ENCODE assay signal across 11 cellular contexts in genomic region chr1:186738896-186739295, GRCh38. TPM values are rescaled to one million over a fixed set of nuclear protein-coding genes. Genes with fewer than 3 reads are reported as not detected.
DNase-seq lines count a peak whose midpoint lies in the region; ATAC-seq and TF ChIP-seq lines count a peak whose summit lies in the region.
"Had no signal": no experiment of that assay in that cellular context is flagged by ENCODE, and none has a peak within 500 bp of the region (broad histone marks: within the 10 kb centered on the region; RNA-seq: fewer than 3 reads in every experiment).

No MANE protein-coding gene starts in this region.

- H3K9ac ChIP-seq in mammary epithelial cell (ENCODE audit: insufficient read depth, low read length), result no peak overlapping the region

- H3K27ac Mint-ChIP-seq in T-helper 1 cell treated with Interleukin-12 subunit alpha and Interleukin-12 subunit beta and Interleukin-4 antibody, amounts not matched to agents 30 μg/mL and 1 μg/mL, for 36 hours, result peak overlapping the region; percentile 62
- H3K27ac Mint-ChIP-seq in WTC11, result no peak overlapping the region
- H3K27ac Mint-ChIP-seq: brain had no signal

- no peaks in the 10 kb centered on the region for H4K20me1 ChIP-seq in mammary epithelial cell (ENCODE audit: insufficient read depth, low read length)

- peaks cover 34% of the 10 kb centered on the region for H3K4me1 ChIP-seq in mammary epithelial cell (ENCODE audit: insufficient read depth, low read length)
- H3K4me1 ChIP-seq in breast epithelium, result no peaks in the 10 kb centered on the region
- no peaks in the 10 kb centered on the region for H3K4me1 ChIP-seq in heart right ventricle

- dilution Hi-C loops in mammary epithelial cell (cut with HindIII; ENCODE audit: low sequenced_read_pairs), result no loop called here

- H3K79me2 ChIP-seq in mammary epithelial cell (ENCODE audit: insufficient read depth, low read length), result no peaks in the 10 kb centered on the region

- ATAC-seq in HG03045 (IDR thresholded peaks at IDR 0.05; ENCODE audit: unreplicated experiment) (peak; percentile 81), heart right ventricle (no peak), WTC11 (no peak)

- no TSS peak for BruUV-seq in mammary epithelial cell (replicated peaks; lab: Mats Ljungman, UMichigan)

- in situ Hi-C loops in mammary epithelial cell (cut with MboI; ENCODE audit: low sequenced_read_pairs in 2 of 2), result no loop called here

- peak overlapping the region; percentile 47 for H3K4me3 Mint-ChIP-seq in T-helper 1 cell treated with Interleukin-12 subunit alpha and Interleukin-12 subunit beta and Interleukin-4 antibody, amounts not matched to agents 30 μg/mL and 1 μg/mL, for 36 hours
- H3K4me3 Mint-ChIP-seq in WTC11, result no peak overlapping the region
- H3K4me3 Mint-ChIP-seq: brain had no signal

- H3K36me3 Mint-ChIP-seq in T-helper 1 cell treated with Interleukin-12 subunit alpha and Interleukin-12 subunit beta and Interleukin-4 antibody, amounts not matched to agents 30 μg/mL and 1 μg/mL, for 36 hours (ENCODE audit: low read depth), result peaks cover 2% of the 10 kb centered on the region
- no peaks in the 10 kb centered on the region for H3K36me3 Mint-ChIP-seq in WTC11
- H3K36me3 Mint-ChIP-seq: brain had no signal

- H3K9me3 Mint-ChIP-seq in T-helper 1 cell treated with Interleukin-12 subunit alpha and Interleukin-12 subunit beta and Interleukin-4 antibody, amounts not matched to agents 30 μg/mL and 1 μg/mL, for 36 hours, result no peaks in the 10 kb centered on the region
- no peaks in the 10 kb centered on the region for H3K9me3 Mint-ChIP-seq in WTC11
- H3K9me3 Mint-ChIP-seq: brain had no signal

- peaks cover 19% of the 10 kb centered on the region for H3K4me1 Mint-ChIP-seq in T-helper 1 cell treated with Interleukin-12 subunit alpha and Interleukin-12 subunit beta and Interleukin-4 antibody, amounts not matched to agents 30 μg/mL and 1 μg/mL, for 36 hours (ENCODE audit: low read depth)
- peaks cover 2% of the 10 kb centered on the region; the same call in 1 of the 2 replicates for H3K4me1 Mint-ChIP-seq in WTC11
- H3K4me1 Mint-ChIP-seq: brain had no signal

- peak overlapping the region; percentile 32 for H2AFZ ChIP-seq in mammary epithelial cell (ENCODE audit: low read depth, low read length)

- peak overlapping the region; percentile 7 for H3K27ac ChIP-seq in mammary epithelial cell (ENCODE audit: insufficient read depth, low read depth, low read length)
- H3K27ac ChIP-seq in breast epithelium, result no peak overlapping the region
- no peak overlapping the region for H3K27ac ChIP-seq in heart right ventricle

- CTCF ChIA-PET in mammary epithelial cell (lab: Charles Lee; ENCODE audit: low non-redundant PET), result no interaction called here
- CTCF ChIA-PET in WTC11 (lab: Charles Lee), result interaction anchor here (1.7 kb wide), 1 partner anchor 16 kb away, joined by 7 read pairs; no protein-coding TSS in a partner anchor

- no peak overlapping the region for H3K4me3 ChIP-seq in mammary epithelial cell (replicated peaks in 1 of 3; ENCODE audit: insufficient read depth in 1 of 3, low read depth in 2 of 3, low read length in 3 of 3)
- no peak overlapping the region for H3K4me3 ChIP-seq in breast epithelium
- no peak overlapping the region for H3K4me3 ChIP-seq in heart right ventricle

- TF ChIP-seq CTCF in mammary epithelial cell (conservative IDR thresholded peaks at IDR 0.05 in 1 of 2, IDR thresholded peaks at IDR 0.05 in 1 of 2; ENCODE audit: extremely low read depth in 1 of 2, insufficient read depth in 1 of 2, low read depth in 1 of 2, low read length in 2 of 2), result no peak
- no peak for TF ChIP-seq CTCF in breast epithelium (IDR thresholded peaks at IDR 0.05)
- TF ChIP-seq CTCF in heart right ventricle (IDR thresholded peaks at IDR 0.05), result no peak
- no peak for TF ChIP-seq CTCF in WTC11 (IDR thresholded peaks at IDR 0.05)

- no peak for DNase-seq in mammary epithelial cell
- DNase-seq in breast epithelium (ENCODE audit: low spot score in 2 of 2), result no peak
- no peak for DNase-seq in stimulated activated CD4-positive, alpha-beta T cell treated with anti-CD3 and anti-CD28 coated beads, Interleukin-4, amount 100 ng/mL, for 4 hours
- no peak for DNase-seq in SHP77 treated with DMSO at 0.1 percent for 48 hours (lab: John Stamatoyannopoulos, UW)
- DNase-seq in heart right ventricle, result no peak
- no peak for DNase-seq in WTC11 (ENCODE audit: low spot score)
- DNase-seq: substantia nigra, T1000 had no signal

- no peaks in the 10 kb centered on the region for H3K9me3 ChIP-seq in mammary epithelial cell (replicated peaks; ENCODE audit: insufficient read depth, low read length)
- no peaks in the 10 kb centered on the region for H3K9me3 ChIP-seq in breast epithelium
- H3K9me3 ChIP-seq in heart right ventricle, result no peaks in the 10 kb centered on the region

- 100% methylated on average over 1 of the region's 1 CpG for WGBS in mammary epithelial cell (ENCODE audit: low coverage, missing lambda C conversion rate)
- WGBS in heart right ventricle, 2 donors, result 68 to 81% methylated on average over 1 of the region's 1 CpG

- intact Hi-C loops in mammary epithelial cell (cut with micrococcal nuclease), result no loop called here
- intact Hi-C loops in breast epithelium (cut with DNase I; ENCODE audit: low total_unique reads), result no loop called here
- intact Hi-C loops in heart right ventricle (cut with DNase I), result no loop called here

- no peak for TF ChIP-seq POLR2A in breast epithelium (IDR thresholded peaks at IDR 0.05)

- H3K27me3 ChIP-seq in mammary epithelial cell (ENCODE audit: insufficient read depth, low read length) (no peaks in the 10 kb centered on the region), breast epithelium (no peaks in the 10 kb centered on the region), heart right ventricle (no peaks in the 10 kb centered on the region)

- H3K27me3 Mint-ChIP-seq in T-helper 1 cell treated with Interleukin-12 subunit alpha and Interleukin-12 subunit beta and Interleukin-4 antibody, amounts not matched to agents 30 μg/mL and 1 μg/mL, for 36 hours (ENCODE audit: low read depth), result no peaks in the 10 kb centered on the region
- no peaks in the 10 kb centered on the region for H3K27me3 Mint-ChIP-seq in WTC11 (ENCODE audit: low read depth)
- H3K27me3 Mint-ChIP-seq: brain had no signal

- POLR2A ChIA-PET in WTC11 (lab: Charles Lee), result no interaction called here

- no peak overlapping the region for H3K4me2 ChIP-seq in mammary epithelial cell (ENCODE audit: insufficient read depth, low read depth, low read length)

- H3K36me3 ChIP-seq in mammary epithelial cell (ENCODE audit: insufficient read depth, low read length) (no peaks in the 10 kb centered on the region), breast epithelium (no peaks in the 10 kb centered on the region), heart right ventricle (no peaks in the 10 kb centered on the region)

TF ChIP-seq in WTC11, 78 proteins besides CTCF, POLR2A, EP300 and RAD21 (continues in another document):
- TF ChIP-seq, protein P1, sequence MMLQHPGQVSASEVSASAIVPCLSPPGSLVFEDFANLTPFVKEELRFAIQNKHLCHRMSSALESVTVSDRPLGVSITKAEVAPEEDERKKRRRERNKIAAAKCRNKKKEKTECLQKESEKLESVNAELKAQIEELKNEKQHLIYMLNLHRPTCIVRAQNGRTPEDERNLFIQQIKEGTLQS (CRISPR knock-in tag; conservative IDR thresholded peaks at IDR 0.05), result no peak
- TF ChIP-seq, protein P2, sequence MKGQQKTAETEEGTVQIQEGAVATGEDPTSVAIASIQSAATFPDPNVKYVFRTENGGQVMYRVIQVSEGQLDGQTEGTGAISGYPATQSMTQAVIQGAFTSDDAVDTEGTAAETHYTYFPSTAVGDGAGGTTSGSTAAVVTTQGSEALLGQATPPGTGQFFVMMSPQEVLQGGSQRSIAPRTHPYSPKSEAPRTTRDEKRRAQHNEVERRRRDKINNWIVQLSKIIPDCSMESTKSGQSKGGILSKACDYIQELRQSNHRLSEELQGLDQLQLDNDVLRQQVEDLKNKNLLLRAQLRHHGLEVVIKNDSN (CRISPR knock-in tag; IDR thresholded peaks at IDR 0.05), result no peak
- TF ChIP-seq, protein P3, sequence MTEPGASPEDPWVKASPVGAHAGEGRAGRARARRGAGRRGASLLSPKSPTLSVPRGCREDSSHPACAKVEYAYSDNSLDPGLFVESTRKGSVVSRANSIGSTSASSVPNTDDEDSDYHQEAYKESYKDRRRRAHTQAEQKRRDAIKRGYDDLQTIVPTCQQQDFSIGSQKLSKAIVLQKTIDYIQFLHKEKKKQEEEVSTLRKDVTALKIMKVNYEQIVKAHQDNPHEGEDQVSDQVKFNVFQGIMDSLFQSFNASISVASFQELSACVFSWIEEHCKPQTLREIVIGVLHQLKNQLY (CRISPR knock-in tag; IDR thresholded peaks at IDR 0.05), result no peak
- TF ChIP-seq ZNF281 (CRISPR knock-in tag; IDR thresholded peaks at IDR 0.05) (no peak), ZNF121 (CRISPR knock-in tag; IDR thresholded peaks at IDR 0.05) (no peak)

RNA-seq across cellular contexts. Expression of gene PTGS2, which starts 58.7 kb away (rescaled TPM):
- total RNA-seq in mammary epithelial cell, result 100 to 1,000 TPM in 1 of 2 donors, 10 to 100 TPM in 1; 11.7 to 304 TPM
- 13.5 TPM for polyA plus RNA-seq in mammary epithelial cell
- polyA minus RNA-seq in mammary epithelial cell, result 17.1 TPM
- total RNA-seq in breast epithelium, result 1 to 10 TPM; 1.3 to 7.6 (median 1.6) TPM
- total RNA-seq in heart right ventricle, result 1 to 10 TPM in 6 of 10 donors, under 1 TPM in 4; 0.30 to 7.1 (median 1.8) TPM
- polyA plus RNA-seq in heart right ventricle, result under 1 TPM; 0.23 to 0.29 TPM
- 0.20 to 0.66 TPM (median 0.60 TPM) in 3 replicates for total RNA-seq in WTC11 (2021)
